ENCODE assay signal across 22 cellular contexts in genomic region chr5:74429495-74429894, GRCh38.
DNase-seq lines count a peak whose midpoint lies in the region; ATAC-seq and TF ChIP-seq lines count a peak whose summit lies in the region.
"Had no signal": no experiment of that assay in that cellular context is flagged by ENCODE, and none has a peak within 500 bp of the region (broad histone marks: within the 10 kb centered on the region; RNA-seq: fewer than 3 reads in every experiment).

No MANE protein-coding gene starts in this region.

- H3K4me3 Mint-ChIP-seq in activated naive CD8-positive, alpha-beta T cell treated with anti-CD3 and anti-CD28 coated beads, Interleukin-2, amount 10 ng/mL, durations not matched to agents 7 days and 5 days: no peak overlapping the region
- no peak overlapping the region for H3K4me3 Mint-ChIP-seq in activated naive CD8-positive, alpha-beta T cell treated with anti-CD3 and anti-CD28 coated beads, Interleukin-2, amount 50 U/mL, for 24 hours
- H3K4me3 Mint-ChIP-seq in brain: no peak overlapping the region
- H3K4me3 Mint-ChIP-seq: CD14-positive monocyte; CD4-positive, alpha-beta T cell; CD8-positive, alpha-beta memory T cell had no signal

- peaks cover 14% of the 10 kb centered on the region for H3K27me3 Mint-ChIP-seq in activated naive CD8-positive, alpha-beta T cell treated with anti-CD3 and anti-CD28 coated beads, Interleukin-2, amount 10 ng/mL, durations not matched to agents 7 days and 5 days
- peaks cover 21% of the 10 kb centered on the region for H3K27me3 Mint-ChIP-seq in activated naive CD8-positive, alpha-beta T cell treated with anti-CD3 and anti-CD28 coated beads, Interleukin-2, amount 50 U/mL, for 24 hours
- H3K27me3 Mint-ChIP-seq in brain: no peaks in the 10 kb centered on the region

- H3K4me3 ChIP-seq in trophoblast cell (ENCODE audit: low read depth, low read length) (no peak overlapping the region), GM23248 (no peak overlapping the region)
- H3K4me3 ChIP-seq: A549; BLaER1 treated with 17β-estradiol and CSF1 and Interleukin-3, amounts not matched to agents 10 nM and 100 nM; GM12878; HAP-1 had no signal

- no CpG with 5 or more reads among the region's 4 CpGs for WGBS in trophoblast cell (ENCODE audit: extremely low coverage, insufficient coverage, insufficient read length)
- WGBS in GM23248 (ENCODE audit: low coverage in 1 of 2, low lambda C conversion rate in 2 of 2, missing lambda C conversion rate in 2 of 2), 2 experiments: 69 to 81% methylated on average over 4 of the region's 4 CpGs

- no peak overlapping the region for H2BK5ac ChIP-seq in trophoblast cell (ENCODE audit: low read depth, low read length, poor library complexity)

- H3K27ac ChIP-seq in trophoblast cell (ENCODE audit: low read depth, low read length): no peak overlapping the region
- H3K27ac ChIP-seq in GM23248: no peak overlapping the region
- H3K27ac ChIP-seq: A549; BLaER1 treated with 17β-estradiol and CSF1 and Interleukin-3, amounts not matched to agents 10 nM and 100 nM had no signal

- in situ Hi-C loops in GM23248 (cut with MboI): no loop called here

- no peaks in the 10 kb centered on the region for H3K4me1 Mint-ChIP-seq in activated naive CD8-positive, alpha-beta T cell treated with anti-CD3 and anti-CD28 coated beads, Interleukin-2, amount 10 ng/mL, durations not matched to agents 7 days and 5 days
- H3K4me1 Mint-ChIP-seq in activated naive CD8-positive, alpha-beta T cell treated with anti-CD3 and anti-CD28 coated beads, Interleukin-2, amount 50 U/mL, for 24 hours: peaks cover 5% of the 10 kb centered on the region
- peaks cover 30% of the 10 kb centered on the region for H3K4me1 Mint-ChIP-seq in brain
- H3K4me1 Mint-ChIP-seq: CD8-positive, alpha-beta memory T cell had no signal

- DNase-seq in activated naive CD8-positive, alpha-beta T cell treated with anti-CD3 and anti-CD28 coated beads, Interleukin-2, amount 10 ng/mL, durations not matched to agents 7 days and 5 days: no peak
- DNase-seq in activated naive CD8-positive, alpha-beta T cell treated with anti-CD3 and anti-CD28 coated beads, Interleukin-2, amount 50 U/mL, for 24 hours: no peak
- no peak for DNase-seq in trophoblast cell
- DNase-seq in GM23248: no peak
- no peak for DNase-seq in hepatic stellate cell (ENCODE audit: low spot score)
- DNase-seq: 8988T; ACHN; AML-193; BE2C; CD4-positive, alpha-beta T cell; CD8-positive, alpha-beta memory T cell; DMS 273 treated with DMSO at 0.1 percent for 48 hours; DMS79; EL; GDM1; GOT3 had no signal

- H3K4me1 ChIP-seq in trophoblast cell (ENCODE audit: control insufficient read depth in 1 of 2, insufficient read depth in 2 of 2, low read length in 2 of 2) (peaks cover 7 to 9% of the 10 kb centered on the region in 2 experiments), GM23248 (ENCODE audit: insufficient read depth) (peaks cover 15% of the 10 kb centered on the region)
- H3K4me1 ChIP-seq: HAP-1 had no signal

- H3K18ac ChIP-seq in trophoblast cell (ENCODE audit: low read length): no peak overlapping the region

- H3K9me3 Mint-ChIP-seq in activated naive CD8-positive, alpha-beta T cell treated with anti-CD3 and anti-CD28 coated beads, Interleukin-2, amount 10 ng/mL, durations not matched to agents 7 days and 5 days: peaks cover 1% of the 10 kb centered on the region
- no peaks in the 10 kb centered on the region for H3K9me3 Mint-ChIP-seq in activated naive CD8-positive, alpha-beta T cell treated with anti-CD3 and anti-CD28 coated beads, Interleukin-2, amount 50 U/mL, for 24 hours
- H3K9me3 Mint-ChIP-seq in brain: peaks cover 11 to 32% (median 18%) of the 10 kb centered on the region in 5 experiments
- H3K9me3 Mint-ChIP-seq: CD4-positive, alpha-beta T cell; CD8-positive, alpha-beta memory T cell had no signal

- no peak overlapping the region for H2AK5ac ChIP-seq in trophoblast cell (ENCODE audit: low read length)

- H2BK120ac ChIP-seq in trophoblast cell (ENCODE audit: insufficient read depth, low read length, poor library complexity): peak overlapping the region; percentile 24

- H2AFZ ChIP-seq in trophoblast cell (ENCODE audit: insufficient read depth, low read length, poor library complexity) (no peak overlapping the region), GM23248 (no peak overlapping the region)

- H3K79me1 ChIP-seq in trophoblast cell (ENCODE audit: low read length): peaks cover 13% of the 10 kb centered on the region

- H3K36me3 ChIP-seq in trophoblast cell (ENCODE audit: control insufficient read depth in 1 of 2, insufficient read depth in 2 of 2, low read length in 2 of 2): no peaks in the 10 kb centered on the region
- no peaks in the 10 kb centered on the region for H3K36me3 ChIP-seq in GM23248 (ENCODE audit: low read depth)
- H3K36me3 ChIP-seq: BE2C; BLaER1 treated with 17β-estradiol and CSF1 and Interleukin-3, amounts not matched to agents 10 nM and 100 nM; HAP-1 had no signal

- 0 out of 2 replicates have a peak, but pooled peaks cover under 1% of the 10 kb centered on the region for H3F3A ChIP-seq in GM23248 (ENCODE audit: insufficient read depth)

- no peak for TF ChIP-seq CTCF in brain (conservative IDR thresholded peaks at IDR 0.05)

- H2BK12ac ChIP-seq in trophoblast cell (ENCODE audit: low read length): peak overlapping the region; percentile 6

- no peaks in the 10 kb centered on the region for H3K79me2 ChIP-seq in trophoblast cell (ENCODE audit: control insufficient read depth, insufficient read depth, low read length, poor library complexity)
- no peaks in the 10 kb centered on the region for H3K79me2 ChIP-seq in GM23248 (ENCODE audit: insufficient read depth)

- no peaks in the 10 kb centered on the region for H4K20me1 ChIP-seq in GM23248 (ENCODE audit: insufficient read depth)
- H4K20me1 ChIP-seq: BLaER1 treated with 17β-estradiol and CSF1 and Interleukin-3, amounts not matched to agents 10 nM and 100 nM had no signal

- H3K27me3 ChIP-seq in trophoblast cell (ENCODE audit: insufficient read depth, low read length) (no peaks in the 10 kb centered on the region), GM23248 (replicated peaks; ENCODE audit: insufficient read depth) (no peaks in the 10 kb centered on the region)
- H3K27me3 ChIP-seq: BE2C; BLaER1 treated with 17β-estradiol and CSF1 and Interleukin-3, amounts not matched to agents 10 nM and 100 nM had no signal

- no peak overlapping the region for H4K8ac ChIP-seq in trophoblast cell (ENCODE audit: low read depth, low read length)

- peak overlapping the region; percentile 40 for H3K27ac Mint-ChIP-seq in activated naive CD8-positive, alpha-beta T cell treated with anti-CD3 and anti-CD28 coated beads, Interleukin-2, amount 10 ng/mL, durations not matched to agents 7 days and 5 days
- no peak overlapping the region for H3K27ac Mint-ChIP-seq in activated naive CD8-positive, alpha-beta T cell treated with anti-CD3 and anti-CD28 coated beads, Interleukin-2, amount 50 U/mL, for 24 hours
- H3K27ac Mint-ChIP-seq in brain: peak overlapping the region in 3 of 5 experiments; percentile 2 to 47 (median 42)
- H3K27ac Mint-ChIP-seq: CD4-positive, alpha-beta T cell; CD8-positive, alpha-beta memory T cell had no signal

- H3K4ac ChIP-seq in trophoblast cell (ENCODE audit: low read depth, low read length): no peak overlapping the region

- no peak overlapping the region for H4K12ac ChIP-seq in trophoblast cell (ENCODE audit: low read depth, low read length)

- POLR2A ChIA-PET in activated naive CD8-positive, alpha-beta T cell treated with anti-CD3 and anti-CD28 coated beads, Interleukin-2, amount 10 ng/mL, durations not matched to agents 7 days and 5 days (lab: Charles Lee): no interaction called here

- H3K4me2 ChIP-seq in trophoblast cell (ENCODE audit: low read length) (no peak overlapping the region), GM23248 (ENCODE audit: unreplicated experiment) (no peak overlapping the region)
- H3K4me2 ChIP-seq: A549 had no signal

- no peak overlapping the region for H3K14ac ChIP-seq in trophoblast cell (ENCODE audit: low read length)

- H3K9me3 ChIP-seq in trophoblast cell (ENCODE audit: insufficient read depth, low read depth, low read length) (peaks cover 2% of the 10 kb centered on the region), GM23248 (ENCODE audit: low read depth) (no peaks in the 10 kb centered on the region)
- H3K9me3 ChIP-seq: A549, HAP-1 had no signal

- H3K36me3 Mint-ChIP-seq in activated naive CD8-positive, alpha-beta T cell treated with anti-CD3 and anti-CD28 coated beads, Interleukin-2, amount 10 ng/mL, durations not matched to agents 7 days and 5 days: no peaks in the 10 kb centered on the region
- no peaks in the 10 kb centered on the region for H3K36me3 Mint-ChIP-seq in activated naive CD8-positive, alpha-beta T cell treated with anti-CD3 and anti-CD28 coated beads, Interleukin-2, amount 50 U/mL, for 24 hours (ENCODE audit: low read depth)
- peaks cover 9% of the 10 kb centered on the region for H3K36me3 Mint-ChIP-seq in brain
- H3K36me3 Mint-ChIP-seq: CD14-positive monocyte; CD8-positive, alpha-beta memory T cell had no signal

- no peak for ATAC-seq in activated naive CD8-positive, alpha-beta T cell treated with anti-CD3 and anti-CD28 coated beads, Interleukin-2, amount 10 ng/mL, durations not matched to agents 7 days and 5 days (ENCODE audit: low read depth)
- no peak for ATAC-seq in activated naive CD8-positive, alpha-beta T cell treated with anti-CD3 and anti-CD28 coated beads, Interleukin-2, amount 50 U/mL, for 24 hours
- ATAC-seq: A549, GM12878 had no signal

- H3K23ac ChIP-seq in trophoblast cell (ENCODE audit: low read length): no peak overlapping the region

- H3K9ac ChIP-seq in trophoblast cell (ENCODE audit: low read length): no peak overlapping the region
- no peak overlapping the region for H3K9ac ChIP-seq in GM23248
- H3K9ac ChIP-seq: BLaER1 treated with 17β-estradiol and CSF1 and Interleukin-3, amounts not matched to agents 10 nM and 100 nM had no signal

- H4K91ac ChIP-seq in trophoblast cell (ENCODE audit: low read depth, low read length): peak overlapping the region; percentile 58

- no peaks in the 10 kb centered on the region for H3K9me2 ChIP-seq in GM23248 (ENCODE audit: insufficient read depth)
